In the genomic region with DNA sequence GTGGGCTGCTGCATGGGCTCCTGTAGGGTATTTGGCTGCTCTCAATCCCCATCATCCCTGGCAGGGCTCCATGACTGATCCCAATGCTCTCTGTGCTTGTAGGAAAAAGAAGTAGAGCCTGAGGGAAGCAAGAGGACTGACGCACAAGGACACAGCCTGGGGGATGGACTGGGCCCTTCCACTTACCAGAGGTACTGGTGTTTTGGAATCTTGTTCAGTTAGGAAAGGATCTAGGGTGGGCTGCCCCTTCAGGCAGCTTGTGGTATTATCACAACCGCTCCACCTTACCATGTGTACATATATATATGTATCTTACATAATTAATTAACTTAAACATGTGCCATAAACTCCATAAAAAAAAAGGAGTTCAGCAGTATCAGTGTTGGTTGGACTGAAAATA, we compare ENCODE assay signal across 1 cellular context.
TF ChIP-seq lines count a peak whose summit lies in the region.

No MANE protein-coding gene starts in this region.

TF ChIP-seq in H1, 55 proteins besides CTCF, POLR2A, EP300 and RAD21 (continued from another document):
- TF ChIP-seq SIX5 (IDR thresholded peaks at IDR 0.05; ENCODE audit: low read depth, low read length) (no peak), ASH2L (IDR thresholded peaks at IDR 0.05; ENCODE audit: low read length) (no peak)
